ENCODE assay signal across 11 cellular contexts in the genomic region with DNA sequence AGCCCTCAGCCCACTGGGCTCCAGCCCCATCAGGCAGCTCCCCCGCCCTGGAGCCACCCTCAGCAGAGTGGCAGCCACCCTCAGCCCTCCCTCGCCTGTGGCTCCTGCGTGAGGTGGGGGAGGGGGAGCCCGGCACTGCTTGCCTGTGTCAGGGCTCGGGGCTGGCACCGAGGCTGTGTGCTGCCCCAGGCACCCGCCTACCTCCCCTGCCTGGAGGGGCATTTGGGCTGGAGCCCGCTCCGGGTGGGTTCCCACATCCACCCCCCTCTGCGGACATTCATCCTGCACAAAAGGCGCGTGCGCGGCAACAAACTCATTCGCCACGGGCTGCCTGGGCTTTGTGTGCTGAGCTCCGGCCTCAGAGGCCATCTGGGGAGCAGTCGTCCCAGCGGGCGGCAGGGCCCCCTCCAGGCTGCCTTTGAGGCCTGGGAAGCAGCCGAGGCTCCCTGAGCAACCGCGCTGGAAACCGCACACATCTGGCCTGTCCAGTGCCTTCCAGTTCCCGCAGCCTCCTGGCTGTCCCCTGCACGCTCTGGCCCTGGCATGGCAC. TPM values are rescaled to one million over a fixed set of nuclear protein-coding genes. Genes with fewer than 3 reads are reported as not detected.
DNase-seq lines count a peak whose midpoint lies in the region; ATAC-seq and TF ChIP-seq lines count a peak whose summit lies in the region.
"Had no signal": no experiment of that assay in that cellular context is flagged by ENCODE, and none has a peak within 500 bp of the region (broad histone marks: within the 10 kb centered on the region; RNA-seq: fewer than 3 reads in every experiment).

No MANE protein-coding gene starts in this region.

- H3K9me3 ChIP-seq in cardiac muscle cell (ENCODE audit: low read depth), result no peaks in the 10 kb centered on the region
- H3K9me3 ChIP-seq in skeletal muscle satellite cell (replicated peaks; ENCODE audit: low read length), result no peaks in the 10 kb centered on the region
- no peaks in the 10 kb centered on the region for H3K9me3 ChIP-seq in colonic mucosa

- TF ChIP-seq CTCF in cardiac muscle cell (IDR thresholded peaks at IDR 0.05; ENCODE audit: low read depth, low read length) (no peak), colonic mucosa (IDR thresholded peaks at IDR 0.05) (no peak)

- H3K4me2 ChIP-seq in skeletal muscle satellite cell (ENCODE audit: low read length), result peak overlapping the region; percentile 60

- peak in 1 of 2 donors; percentile 46 for DNase-seq in cardiac muscle cell (ENCODE audit: low read depth in 1 of 2, low spot score in 1 of 2)
- no peak for DNase-seq in Right ventricle myocardium superior
- peak; percentile 34 for DNase-seq in OCI-M1 (lab: John Stamatoyannopoulos, UW)
- peak; percentile 42 to 54 (median 51) for DNase-seq in effector memory CD8-positive, alpha-beta T cell
- no peak for DNase-seq in NCI-H128 (lab: John Stamatoyannopoulos, UW; ENCODE audit: unreplicated experiment)
- DNase-seq in cerebellar nuclear complex (lab: John Stamatoyannopoulos, UW), result no peak
- no peak for DNase-seq in colonic mucosa
- DNase-seq: activated CD4-positive, CD25-positive, alpha-beta regulatory T cell treated with anti-CD3 and anti-CD28 coated beads, Interleukin-2, amount 50 U/mL, for 72 hours; HFFc6; NCI-H187 treated with DMSO at 0.1 percent for 48 hours had no signal

- H3K36me3 ChIP-seq in cardiac muscle cell (no peaks in the 10 kb centered on the region), skeletal muscle satellite cell (ENCODE audit: insufficient read depth, low read length) (no peaks in the 10 kb centered on the region), colonic mucosa (no peaks in the 10 kb centered on the region)

- H3K4me3 ChIP-seq in cardiac muscle cell, result no peak overlapping the region
- no peak overlapping the region for H3K4me3 ChIP-seq in skeletal muscle satellite cell (ENCODE audit: low read length)
- no peak overlapping the region for H3K4me3 ChIP-seq in colonic mucosa

- H3K27me3 ChIP-seq in cardiac muscle cell (peaks cover 15% of the 10 kb centered on the region), skeletal muscle satellite cell (ENCODE audit: control insufficient read depth, insufficient read depth, low read length) (no peaks in the 10 kb centered on the region), colonic mucosa (peaks cover 15% of the 10 kb centered on the region)

- ATAC-seq in Right ventricle myocardium superior (ENCODE audit: poor library complexity), result no peak
- no peak for ATAC-seq in effector memory CD8-positive, alpha-beta T cell (replicated peaks)

- H3K4me3 Mint-ChIP-seq in effector memory CD8-positive, alpha-beta T cell, result no peak overlapping the region
- H3K4me3 Mint-ChIP-seq: HFFc6 had no signal

- peaks cover 6 to 17% of the 10 kb centered on the region in 2 donors for H3K4me1 Mint-ChIP-seq in effector memory CD8-positive, alpha-beta T cell (ENCODE audit: low read depth in 2 of 2)

- H3K27ac ChIP-seq in cardiac muscle cell, result peak overlapping the region; percentile 91
- no peak overlapping the region for H3K27ac ChIP-seq in colonic mucosa

- H3K9ac ChIP-seq in skeletal muscle satellite cell (ENCODE audit: low read depth, low read length) (no peak overlapping the region), colonic mucosa (ENCODE audit: low read depth in 2 of 2, low read length in 2 of 2) (no peak overlapping the region)

- no peaks in the 10 kb centered on the region for H3K27me3 Mint-ChIP-seq in effector memory CD8-positive, alpha-beta T cell

- intact Hi-C loops in Right ventricle myocardium superior (cut with DNase I), result no loop called here
- intact Hi-C loops in colonic mucosa (cut with DNase I), result no loop called here

- no peak overlapping the region for H3K27ac Mint-ChIP-seq in effector memory CD8-positive, alpha-beta T cell
- H3K27ac Mint-ChIP-seq: HFFc6 had no signal

- H3K9me3 Mint-ChIP-seq in effector memory CD8-positive, alpha-beta T cell, result no peaks in the 10 kb centered on the region
- H3K9me3 Mint-ChIP-seq: HFFc6 had no signal

- H3K4me1 ChIP-seq in cardiac muscle cell (ENCODE audit: low read depth) (peaks cover 35% of the 10 kb centered on the region), skeletal muscle satellite cell (ENCODE audit: control insufficient read depth, insufficient read depth, low read length) (peaks cover 46% of the 10 kb centered on the region), colonic mucosa (peaks cover 15% of the 10 kb centered on the region)

- peaks cover 30% of the 10 kb centered on the region for H3K36me3 Mint-ChIP-seq in effector memory CD8-positive, alpha-beta T cell (ENCODE audit: insufficient read depth)

RNA-seq across cellular contexts. Expression of a gene that starts 12.6 kb away (rescaled TPM):
- 0.14 and 0.24 TPM in 2 replicates for total RNA-seq in cardiac muscle cell
- polyA plus RNA-seq in cardiac muscle cell, result 0.75 TPM in 1 of 2 replicates, not detected in the other
- 16.0 TPM for total RNA-seq in Right ventricle myocardium superior
- 5.0 and 8.4 TPM in 2 replicates for total RNA-seq in skeletal muscle satellite cell (2012; rRNA removed)
- 100 to 1,000 TPM; 111 to 145 TPM for total RNA-seq in colonic mucosa

RNA-seq across cellular contexts. Expression of a gene that starts 13.6 kb away (rescaled TPM):
- total RNA-seq in cardiac muscle cell (not detected in 2 replicates), Right ventricle myocardium superior (1.6 TPM), colonic mucosa (1 to 10 TPM; 2.5 to 4.2 TPM)
- not detected in 2 replicates for polyA plus RNA-seq in cardiac muscle cell
- not detected in 2 replicates for total RNA-seq in skeletal muscle satellite cell (2012; rRNA removed)

RNA-seq across cellular contexts. Expression of a gene that starts 17.2 kb away (rescaled TPM):
- total RNA-seq in cardiac muscle cell, result 62.7 and 63.2 TPM in 2 replicates
- polyA plus RNA-seq in cardiac muscle cell, result 44.5 and 72.6 TPM in 2 replicates
- total RNA-seq in Right ventricle myocardium superior, result 45.5 TPM
- 21.3 and 24.0 TPM in 2 replicates for total RNA-seq in skeletal muscle satellite cell (2012; rRNA removed)
- total RNA-seq in colonic mucosa, result 10 to 100 TPM; 27.0 to 42.0 TPM

RNA-seq across cellular contexts. Expression of a gene that starts 43.0 kb away (rescaled TPM):
- total RNA-seq in cardiac muscle cell (53.0 and 55.8 TPM in 2 replicates), Right ventricle myocardium superior (9.8 TPM), colonic mucosa (100 to 1,000 TPM; 105 to 120 TPM)
- 59.5 and 59.7 TPM in 2 replicates for polyA plus RNA-seq in cardiac muscle cell
- 13.4 and 15.9 TPM in 2 replicates for total RNA-seq in skeletal muscle satellite cell (2012; rRNA removed)

Comparison
In these comparisons a context has a peak if more than half of its experiments do, and no peak if none do; other contexts are left out.
1. RNA of a gene that starts 12.6 kb away (total RNA-seq): 111 to 145 TPM in colonic mucosa and 16.0 TPM in Right ventricle myocardium superior (single experiment); 0.14 to 0.24 TPM in cardiac muscle cell; every median in the first group is over 10 times any median in the second.
2. DNase-seq: peak in OCI-M1 (single experiment) and effector memory CD8-positive, alpha-beta T cell (3 of 3); none in Right ventricle myocardium superior (single experiment), NCI-H128 (single experiment), cerebellar nuclear complex (0 of 2) and colonic mucosa (single experiment).